17 cellular contexts compared by ENCODE assay signal in genomic region chr14:104545151-104545931, GRCh38. TPM values are rescaled to one million over a fixed set of nuclear protein-coding genes. Genes with fewer than 3 reads are reported as not detected.
DNase-seq lines count a peak whose midpoint lies in the region; ATAC-seq, FAIRE-seq and TF ChIP-seq lines count a peak whose summit lies in the region.
"Had no signal": no experiment of that assay in that cellular context is flagged by ENCODE, and none has a peak within 500 bp of the region (broad histone marks: within the 10 kb centered on the region; RNA-seq: fewer than 3 reads in every experiment).

No MANE protein-coding gene starts in this region.

- no peak overlapping the region for H3K27ac Mint-ChIP-seq in CD4-positive, alpha-beta T cell
- H3K27ac Mint-ChIP-seq: activated naive CD4-positive, alpha-beta T cell treated with anti-CD3 and anti-CD28 coated beads, Interleukin-2, amount 50 U/mL, for 72 hours had no signal

- no peaks in the 10 kb centered on the region for H3K36me3 Mint-ChIP-seq in CD4-positive, alpha-beta T cell (ENCODE audit: low read depth)
- H3K36me3 Mint-ChIP-seq: activated naive CD4-positive, alpha-beta T cell treated with anti-CD3 and anti-CD28 coated beads, Interleukin-2, amount 50 U/mL, for 72 hours had no signal

- CTCF ChIA-PET in CD4-positive, alpha-beta T cell (lab: Charles Lee) = no interaction called here

- DNase-seq in left cardiac atrium = peak; percentile 15
- DNase-seq in right cardiac atrium = no peak
- DNase-seq in anterior cingulate cortex (lab: John Stamatoyannopoulos, UW) = peak in 56 of 58 donors; percentile 12 to 84 (median 62)
- DNase-seq in medulla oblongata (ENCODE audit: extremely low spot score) = peak; percentile 6
- DNase-seq in ureter (ENCODE audit: low spot score) = peak; percentile 27
- no peak for DNase-seq in activated CD4-positive, alpha-beta T cell treated with anti-CD3 and anti-CD28 coated beads for 4 hours
- DNase-seq in CD4-positive, alpha-beta T cell = no peak
- DNase-seq in urothelium cell line (ENCODE audit: low spot score) = no peak
- DNase-seq: central memory CD4-positive, alpha-beta T cell; DMS53; erythroblast; mesenchymal stem cell; NCI-H1417 treated with DMSO at 0.1 percent for 48 hours; transverse colon had no signal

- POLR2A ChIA-PET in CD4-positive, alpha-beta T cell (lab: Charles Lee) = no interaction called here

- no peaks in the 10 kb centered on the region for H3K27me3 ChIP-seq in right cardiac atrium (ENCODE audit: control insufficient read depth, insufficient read depth)
- peaks cover 12% of the 10 kb centered on the region for H3K27me3 ChIP-seq in CD4-positive, alpha-beta T cell (ENCODE audit: control insufficient read depth, insufficient read depth, low read length)
- H3K27me3 ChIP-seq: ovary had no signal

- intact Hi-C loops in left cardiac atrium (cut with DNase I) = no loop called here
- intact Hi-C loops in right cardiac atrium (cut with DNase I) = no loop called here
- intact Hi-C loops in CD4-positive, alpha-beta T cell (cut with DNase I, micrococcal nuclease) = no loop called here

- no peak overlapping the region for H3K4me3 ChIP-seq in right cardiac atrium (ENCODE audit: low read length)
- H3K4me3 ChIP-seq: ovary, SJSA1, transverse colon had no signal

- H3K9me3 ChIP-seq in right cardiac atrium (ENCODE audit: control insufficient read depth, low read length) = no peaks in the 10 kb centered on the region
- no peaks in the 10 kb centered on the region for H3K9me3 ChIP-seq in CD4-positive, alpha-beta T cell (ENCODE audit: control insufficient read depth, low read length)
- H3K9me3 ChIP-seq: ovary, SJSA1, transverse colon had no signal

- ATAC-seq in left cardiac atrium (no peak), right cardiac atrium (no peak)
- no peak for ATAC-seq in CD4-positive, alpha-beta T cell (ENCODE audit: poor library complexity)
- ATAC-seq: activated naive CD4-positive, alpha-beta T cell treated with anti-CD3 and anti-CD28 coated beads, Interleukin-2, amount 50 U/mL, for 72 hours had no signal

- H3K4me1 ChIP-seq in right cardiac atrium (ENCODE audit: control insufficient read depth, insufficient read depth, low read length) = no peaks in the 10 kb centered on the region
- H3K4me1 ChIP-seq: SJSA1, transverse colon had no signal

- no peaks in the 10 kb centered on the region for H3K4me1 Mint-ChIP-seq in CD4-positive, alpha-beta T cell (ENCODE audit: low read depth)

- H3K27me3 Mint-ChIP-seq in CD4-positive, alpha-beta T cell = peaks cover 34% of the 10 kb centered on the region

- H3K4me3 Mint-ChIP-seq in CD4-positive, alpha-beta T cell = no peak overlapping the region

- H3K9me3 Mint-ChIP-seq in CD4-positive, alpha-beta T cell = no peaks in the 10 kb centered on the region
- H3K9me3 Mint-ChIP-seq: activated naive CD4-positive, alpha-beta T cell treated with anti-CD3 and anti-CD28 coated beads, Interleukin-2, amount 50 U/mL, for 72 hours had no signal

- TF ChIP-seq CTCF in CD4-positive, alpha-beta T cell (IDR thresholded peaks at IDR 0.05) = no peak

- no peak for FAIRE-seq in urothelium cell line (lab: Jason Lieb, UNC)

- 52% methylated on average over 32 of the region's 32 CpGs for WGBS in right cardiac atrium

- H3K27ac ChIP-seq in right cardiac atrium (ENCODE audit: low read length) = no peak overlapping the region
- H3K27ac ChIP-seq in CD4-positive, alpha-beta T cell (ENCODE audit: low read depth, low read length) = no peak overlapping the region
- H3K27ac ChIP-seq: ovary, SJSA1, transverse colon had no signal

RNA-seq across cellular contexts. Expression of gene C14orf180, which starts 34.2 kb away (rescaled TPM):
- total RNA-seq in left cardiac atrium (10 to 100 TPM; 26.6 to 66.7 TPM), right cardiac atrium (100 to 1,000 TPM in 3 of 4 donors, 10 to 100 TPM in 1; 56.5 to 117 (median 104) TPM), ureter (1.7 TPM)
- 153 TPM for polyA plus RNA-seq in right cardiac atrium
- total RNA-seq in CD4-positive, alpha-beta T cell = not detected
- total RNA-seq: activated naive CD4-positive, alpha-beta T cell treated with anti-CD3 and anti-CD28 coated beads, Interleukin-2, amount 50 U/mL, for 72 hours; SJSA1 had no signal

RNA-seq across cellular contexts. Expression of gene TMEM179, which starts 59.2 kb away (rescaled TPM):
- total RNA-seq in left cardiac atrium (1 to 10 TPM in 1 of 2 donors, under 1 TPM in 1; 0.24 to 1.0 TPM), right cardiac atrium (1 to 10 TPM in 2 of 4 donors, under 1 TPM in 2; 0.57 to 2.2 (median 0.94) TPM), ureter (0.86 TPM)
- polyA plus RNA-seq in right cardiac atrium = 1.4 TPM
- total RNA-seq in CD4-positive, alpha-beta T cell = not detected
- total RNA-seq: SJSA1 had no signal

Comparison
In these comparisons a context has a peak if more than half of its experiments do, and no peak if none do; other contexts are left out.
1. DNase-seq: peak in left cardiac atrium (single experiment), anterior cingulate cortex (56 of 58), medulla oblongata (single experiment) and ureter (single experiment); none in right cardiac atrium (0 of 3), activated CD4-positive, alpha-beta T cell treated with anti-CD3 and anti-CD28 coated beads for 4 hours (0 of 2), CD4-positive, alpha-beta T cell (0 of 10) and urothelium cell line (single experiment).
2. RNA of gene C14orf180, which starts 34.2 kb away (total RNA-seq): 56.5 to 117 TPM in right cardiac atrium and 26.6 to 66.7 TPM in left cardiac atrium; 1.7 TPM in ureter (single experiment) and not detected in CD4-positive, alpha-beta T cell; every median in the first group is over 10 times any median in the second.